Comparison of ENCODE assay signal across 10 cellular contexts in the genomic region with DNA sequence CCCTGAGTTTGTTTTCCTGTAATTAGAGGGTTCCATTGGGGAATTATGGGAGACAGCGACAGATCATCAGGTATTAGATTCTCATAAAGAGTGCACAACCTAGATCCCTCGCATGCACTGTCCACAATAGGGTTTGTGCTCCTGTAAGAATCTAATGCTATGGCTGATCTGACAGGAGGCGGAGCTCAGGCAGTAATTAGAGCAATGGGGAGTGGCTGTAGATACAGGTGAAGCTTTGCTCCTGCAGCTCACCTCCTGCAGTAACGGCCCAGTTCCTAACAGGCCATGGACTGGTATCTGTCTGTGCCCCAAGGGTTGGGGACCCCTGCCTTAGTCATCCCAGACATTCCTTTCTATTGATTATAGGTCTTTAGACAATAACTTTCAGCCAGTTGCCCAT. TPM values are rescaled to one million over a fixed set of nuclear protein-coding genes. Genes with fewer than 3 reads are reported as not detected.
A peak's percentile ranks its signal among the peaks of the same experiment; 100 is the strongest.
DNase-seq lines count a peak whose midpoint lies in the region; ATAC-seq, FAIRE-seq and TF ChIP-seq lines count a peak whose summit lies in the region.
"Had no signal": no experiment of that assay in that cellular context is flagged by ENCODE, and none has a peak within 500 bp of the region (broad histone marks: within the 10 kb centered on the region; RNA-seq: fewer than 3 reads in every experiment).

No MANE protein-coding gene starts in this region.

- H4K20me1 ChIP-seq in Karpas-422 (ENCODE audit: insufficient read depth, low read depth, low read length) = no peaks in the 10 kb centered on the region
- H4K20me1 ChIP-seq in astrocyte (ENCODE audit: insufficient read depth, low read length) = peaks cover 4% of the 10 kb centered on the region

- FAIRE-seq in astrocyte (lab: Jason Lieb, UNC) = no peak

- H3K4me3 Mint-ChIP-seq in CD4-positive, alpha-beta memory T cell = peak overlapping the region; percentile 77 to 97 (median 92)
- peak overlapping the region; percentile 69 for H3K4me3 Mint-ChIP-seq in astrocyte (ENCODE audit: unreplicated experiment)
- peak overlapping the region; percentile 70 for H3K4me3 Mint-ChIP-seq in nephron progenitor cell

- H3K4me3 ChIP-seq in CD4-positive, alpha-beta memory T cell (ENCODE audit: low read length in 2 of 2) = peak overlapping the region in 1 of 2 donors; percentile 94
- peak overlapping the region; percentile 93; the same call in 1 of the 2 replicates for H3K4me3 ChIP-seq in Karpas-422 (ENCODE audit: low read length)
- H3K4me3 ChIP-seq in astrocyte (ENCODE audit: insufficient read depth, low read depth, low read length) = no peak overlapping the region
- H3K4me3 ChIP-seq in mesendoderm (ENCODE audit: low read length) = no peak overlapping the region

- H3K9ac ChIP-seq in Karpas-422 (ENCODE audit: low read length) = no peak overlapping the region
- H3K9ac ChIP-seq in astrocyte (ENCODE audit: low read length) = no peak overlapping the region
- no peak overlapping the region for H3K9ac ChIP-seq in mesendoderm (ENCODE audit: low read length)

- H3K36me3 ChIP-seq in CD4-positive, alpha-beta memory T cell (ENCODE audit: insufficient read depth, low read length) = no peaks in the 10 kb centered on the region
- H3K36me3 ChIP-seq in Karpas-422 (ENCODE audit: insufficient read depth, low read length) (no peaks in the 10 kb centered on the region), astrocyte (ENCODE audit: insufficient read depth, low read length) (no peaks in the 10 kb centered on the region), mesendoderm (ENCODE audit: control insufficient read depth, insufficient read depth, low read length) (no peaks in the 10 kb centered on the region)
- H3K36me3 ChIP-seq: upper lobe of left lung had no signal

- H3K4me2 ChIP-seq in Karpas-422 (ENCODE audit: low read depth, low read length, poor library complexity, severe bottlenecking) (no peak overlapping the region), astrocyte (ENCODE audit: low read length) (no peak overlapping the region), mesendoderm (ENCODE audit: low read length) (no peak overlapping the region)

- H3K9me3 Mint-ChIP-seq in CD4-positive, alpha-beta memory T cell = peaks cover 0 to 2% (median 0%) of the 10 kb centered on the region in 8 donors
- H3K9me3 Mint-ChIP-seq in astrocyte (ENCODE audit: unreplicated experiment) (no peaks in the 10 kb centered on the region), nephron progenitor cell (peaks cover 4% of the 10 kb centered on the region)

- H3K27ac ChIP-seq in CD4-positive, alpha-beta memory T cell (ENCODE audit: low read depth, low read length) = peak overlapping the region; percentile 83
- H3K27ac ChIP-seq in Karpas-422 (ENCODE audit: low read length) (no peak overlapping the region), astrocyte (ENCODE audit: low read depth, low read length) (no peak overlapping the region), mesendoderm (ENCODE audit: low read depth, low read length) (no peak overlapping the region)

- peaks cover 3 to 9% of the 10 kb centered on the region in 2 donors for H3K36me3 Mint-ChIP-seq in CD4-positive, alpha-beta memory T cell
- H3K36me3 Mint-ChIP-seq in astrocyte (ENCODE audit: low read depth, unreplicated experiment) = no peaks in the 10 kb centered on the region
- H3K36me3 Mint-ChIP-seq in nephron progenitor cell (ENCODE audit: low read depth) = peaks cover 26% of the 10 kb centered on the region

- no peak overlapping the region for H4K5ac ChIP-seq in mesendoderm (ENCODE audit: low read length)

- CTCF ChIA-PET in CD4-positive, alpha-beta memory T cell (lab: Charles Lee; ENCODE audit: partially characterized antibody) = interaction anchor here (1.4 kb wide), 1 partner anchor 85 kb away, joined by 4 read pairs; no protein-coding TSS in a partner anchor

- DNase-seq in CD4-positive, alpha-beta memory T cell = no peak
- DNase-seq in Karpas-422 (no peak), astrocyte (ENCODE audit: low read depth) (no peak), nephron progenitor cell (no peak), dermis blood vessel endothelial cell (no peak), KBM-7 (no peak), mesendoderm (no peak)
- DNase-seq: NK-92 treated with Interleukin-12 subunit alpha and Interleukin-12 subunit beta, amount 100 ng/mL, for 24 hours; upper lobe of left lung had no signal

- no peak overlapping the region for H2BK120ac ChIP-seq in mesendoderm (ENCODE audit: low read depth, low read length)

- H3K23ac ChIP-seq in mesendoderm (ENCODE audit: low read length) = no peak overlapping the region

- H2BK5ac ChIP-seq in mesendoderm (ENCODE audit: low read length) = no peak overlapping the region

- H3K27me3 ChIP-seq in CD4-positive, alpha-beta memory T cell (ENCODE audit: insufficient read depth, low read length) = no peaks in the 10 kb centered on the region
- no peaks in the 10 kb centered on the region for H3K27me3 ChIP-seq in Karpas-422 (ENCODE audit: low read length)
- no peaks in the 10 kb centered on the region for H3K27me3 ChIP-seq in astrocyte (ENCODE audit: insufficient read depth, low read length)
- H3K27me3 ChIP-seq in mesendoderm (ENCODE audit: insufficient read depth, low read length, poor library complexity) = no peaks in the 10 kb centered on the region
- H3K27me3 ChIP-seq: upper lobe of left lung had no signal

- H3K18ac ChIP-seq in mesendoderm (ENCODE audit: low read length) = no peak overlapping the region

- H2AK5ac ChIP-seq in mesendoderm (ENCODE audit: low read length) = no peak overlapping the region

- no CpG with 5 or more reads among the region's 4 CpGs for WGBS in mesendoderm (ENCODE audit: extremely low coverage, insufficient coverage, low lambda C conversion rate)

- H2BK15ac ChIP-seq in mesendoderm (replicated peaks; ENCODE audit: low read depth) = no peak overlapping the region

- H3K56ac ChIP-seq in mesendoderm (ENCODE audit: low read length) = no peak overlapping the region

- no peaks in the 10 kb centered on the region for H3K9me2 ChIP-seq in Karpas-422 (replicated peaks; ENCODE audit: insufficient read depth, low read length)

- peaks cover 4% of the 10 kb centered on the region for H3K79me1 ChIP-seq in mesendoderm (ENCODE audit: low read length)

- no peak for ATAC-seq in HG02870 (IDR thresholded peaks at IDR 0.05; ENCODE audit: unreplicated experiment)

- TF ChIP-seq CTCF in astrocyte (IDR thresholded peaks at IDR 0.05; ENCODE audit: insufficient read depth, low read depth, low read length) = no peak
- TF ChIP-seq CTCF in nephron progenitor cell (IDR thresholded peaks at IDR 0.05) = no peak

- no peaks in the 10 kb centered on the region for H3K9me3 ChIP-seq in CD4-positive, alpha-beta memory T cell (ENCODE audit: control insufficient read depth in 1 of 2, low read length in 2 of 2)
- H3K9me3 ChIP-seq in Karpas-422 (ENCODE audit: low read length) = no peaks in the 10 kb centered on the region
- no peaks in the 10 kb centered on the region for H3K9me3 ChIP-seq in astrocyte (ENCODE audit: insufficient read depth, low read depth, low read length)
- H3K9me3 ChIP-seq: upper lobe of left lung had no signal

- H3K79me2 ChIP-seq in Karpas-422 (ENCODE audit: low read length) = peaks cover 22% of the 10 kb centered on the region
- peaks cover 19% of the 10 kb centered on the region for H3K79me2 ChIP-seq in astrocyte (ENCODE audit: insufficient read depth, low read length)
- H3K79me2 ChIP-seq in mesendoderm (ENCODE audit: control insufficient read depth, insufficient read depth, low read length) = peaks cover 6% of the 10 kb centered on the region

- no peak overlapping the region for H3K4ac ChIP-seq in mesendoderm (ENCODE audit: low read depth, low read length)

- no peaks in the 10 kb centered on the region for H3K27me3 Mint-ChIP-seq in CD4-positive, alpha-beta memory T cell
- no peaks in the 10 kb centered on the region for H3K27me3 Mint-ChIP-seq in astrocyte (ENCODE audit: low read depth, unreplicated experiment)
- peaks cover 6% of the 10 kb centered on the region for H3K27me3 Mint-ChIP-seq in nephron progenitor cell (ENCODE audit: low read depth, poor library complexity)

- in situ Hi-C loops in KBM-7 (cut with MboI; ENCODE audit: low pct_unique_long_range_greater_than_20kb, low sequenced_read_pairs) = no loop called here

- no peak overlapping the region for H2AFZ ChIP-seq in Karpas-422 (ENCODE audit: low read length)
- no peak overlapping the region for H2AFZ ChIP-seq in astrocyte (ENCODE audit: low read depth, low read length)

- intact Hi-C loops in CD4-positive, alpha-beta memory T cell (cut with micrococcal nuclease) = loop anchor here (1.0 to 2.0 kb wide), 4 partner anchors 33 to 78 kb away; partner anchors contain the start of genes MBLAC1 and ZNF3

- peaks cover 12 to 30% (median 19%) of the 10 kb centered on the region in 4 donors for H3K4me1 Mint-ChIP-seq in CD4-positive, alpha-beta memory T cell
- no peaks in the 10 kb centered on the region for H3K4me1 Mint-ChIP-seq in astrocyte (ENCODE audit: low read depth, unreplicated experiment)
- peaks cover 16% of the 10 kb centered on the region for H3K4me1 Mint-ChIP-seq in nephron progenitor cell

- H3K27ac Mint-ChIP-seq in CD4-positive, alpha-beta memory T cell = peak overlapping the region; percentile 90 to 98 (median 96)
- H3K27ac Mint-ChIP-seq in astrocyte (ENCODE audit: unreplicated experiment) (peak overlapping the region; percentile 69), nephron progenitor cell (no peak overlapping the region)

- no peak overlapping the region for H4K8ac ChIP-seq in mesendoderm (ENCODE audit: low read depth, low read length)

- peaks cover 13% of the 10 kb centered on the region for H3K4me1 ChIP-seq in CD4-positive, alpha-beta memory T cell (ENCODE audit: insufficient read depth, low read length)
- peaks cover 15% of the 10 kb centered on the region for H3K4me1 ChIP-seq in Karpas-422 (ENCODE audit: low read length)
- H3K4me1 ChIP-seq in astrocyte (ENCODE audit: insufficient read depth, low read length) = peaks cover 2% of the 10 kb centered on the region
- H3K4me1 ChIP-seq in mesendoderm (ENCODE audit: control insufficient read depth, low read depth, low read length) = no peaks in the 10 kb centered on the region

- POLR2A ChIA-PET in CD4-positive, alpha-beta memory T cell (lab: Charles Lee; ENCODE audit: partially characterized antibody) = interaction anchor here (1.8 to 3.3 kb wide), 4 partner anchors 34 to 129 kb away, joined by 6 to 23 read pairs (median 16); partner anchors contain the start of genes AP4M1, MCM7, TRIM4 and ZKSCAN1

RNA-seq across cellular contexts. Expression of gene ZSCAN21, which starts 0.9 kb away (rescaled TPM):
- 10 to 100 TPM in 1 of 2 experiments, 1 to 10 TPM in 1; 9.9 to 10.6 TPM for total RNA-seq in CD4-positive, alpha-beta memory T cell
- 1 to 10 TPM; 2.5 to 9.7 TPM for polyA plus RNA-seq in CD4-positive, alpha-beta memory T cell
- total RNA-seq in Karpas-422 (2014; rRNA removed; shearing (Covaris generic); ENCODE audit: low replicate concordance) = 6.1 and 16.6 TPM in 2 replicates
- total RNA-seq in astrocyte (10.1 and 11.1 TPM in 2 replicates), dermis blood vessel endothelial cell (9.9 and 11.2 TPM in 2 replicates)
- 16.9 TPM for polyA plus RNA-seq in mesendoderm (2013, experiment 1 of 2)
- polyA plus RNA-seq in mesendoderm (2013, experiment 2 of 2) = 16.5 TPM

RNA-seq across cellular contexts. Expression of gene ZNF3, which starts 32.8 kb away (rescaled TPM):
- 10 to 100 TPM; 44.2 to 44.8 TPM for total RNA-seq in CD4-positive, alpha-beta memory T cell
- 10 to 100 TPM; 11.9 to 25.4 TPM for polyA plus RNA-seq in CD4-positive, alpha-beta memory T cell
- total RNA-seq in Karpas-422 (2014; rRNA removed; shearing (Covaris generic); ENCODE audit: low replicate concordance) = 17.6 and 20.8 TPM in 2 replicates
- total RNA-seq in astrocyte (24.0 TPM in 2 replicates), dermis blood vessel endothelial cell (34.8 and 37.1 TPM in 2 replicates)
- polyA plus RNA-seq in mesendoderm (2013, experiment 1 of 2) = 43.9 TPM
- polyA plus RNA-seq in mesendoderm (2013, experiment 2 of 2) = 44.9 TPM

RNA-seq across cellular contexts. Expression of gene ZKSCAN1, which starts 33.3 kb away (rescaled TPM):
- 100 to 1,000 TPM in 1 of 2 experiments, 10 to 100 TPM in 1; 94.8 to 101 TPM for total RNA-seq in CD4-positive, alpha-beta memory T cell
- 10 to 100 TPM; 25.0 to 47.0 TPM for polyA plus RNA-seq in CD4-positive, alpha-beta memory T cell
- total RNA-seq in Karpas-422 (2014; rRNA removed; shearing (Covaris generic); ENCODE audit: low replicate concordance) = 21.3 and 22.1 TPM in 2 replicates
- total RNA-seq in astrocyte (70.3 and 70.8 TPM in 2 replicates), dermis blood vessel endothelial cell (42.6 and 50.9 TPM in 2 replicates)
- 5.7 TPM for polyA plus RNA-seq in mesendoderm (2013, experiment 1 of 2)
- 7.5 TPM for polyA plus RNA-seq in mesendoderm (2013, experiment 2 of 2)

RNA-seq across cellular contexts. Expression of gene COPS6, which starts 40.1 kb away (rescaled TPM):
- total RNA-seq in CD4-positive, alpha-beta memory T cell = 10 to 100 TPM; 85.5 to 89.2 TPM
- 100 to 1,000 TPM; 155 to 261 TPM for polyA plus RNA-seq in CD4-positive, alpha-beta memory T cell
- total RNA-seq in Karpas-422 (2014; rRNA removed; shearing (Covaris generic); ENCODE audit: low replicate concordance) = 52.7 and 61.1 TPM in 2 replicates
- 87.9 and 95.3 TPM in 2 replicates for total RNA-seq in astrocyte
- 59.1 and 99.7 TPM in 2 replicates for total RNA-seq in dermis blood vessel endothelial cell
- 93.1 TPM for polyA plus RNA-seq in mesendoderm (2013, experiment 1 of 2)
- 96.4 TPM for polyA plus RNA-seq in mesendoderm (2013, experiment 2 of 2)

RNA-seq across cellular contexts. Expression of gene MCM7, which starts 52.5 kb away (rescaled TPM):
- 100 to 1,000 TPM; 164 to 173 TPM for total RNA-seq in CD4-positive, alpha-beta memory T cell
- 10 to 100 TPM; 26.9 to 29.9 TPM for polyA plus RNA-seq in CD4-positive, alpha-beta memory T cell
- total RNA-seq in Karpas-422 (2014; rRNA removed; shearing (Covaris generic); ENCODE audit: low replicate concordance) = 109 and 175 TPM in 2 replicates
- total RNA-seq in astrocyte (39.7 and 55.2 TPM in 2 replicates), dermis blood vessel endothelial cell (63.3 and 138 TPM in 2 replicates)
- polyA plus RNA-seq in mesendoderm (2013, experiment 1 of 2) = 274 TPM
- 279 TPM for polyA plus RNA-seq in mesendoderm (2013, experiment 2 of 2)
